22 cellular contexts compared by ENCODE assay signal in the genomic region with DNA sequence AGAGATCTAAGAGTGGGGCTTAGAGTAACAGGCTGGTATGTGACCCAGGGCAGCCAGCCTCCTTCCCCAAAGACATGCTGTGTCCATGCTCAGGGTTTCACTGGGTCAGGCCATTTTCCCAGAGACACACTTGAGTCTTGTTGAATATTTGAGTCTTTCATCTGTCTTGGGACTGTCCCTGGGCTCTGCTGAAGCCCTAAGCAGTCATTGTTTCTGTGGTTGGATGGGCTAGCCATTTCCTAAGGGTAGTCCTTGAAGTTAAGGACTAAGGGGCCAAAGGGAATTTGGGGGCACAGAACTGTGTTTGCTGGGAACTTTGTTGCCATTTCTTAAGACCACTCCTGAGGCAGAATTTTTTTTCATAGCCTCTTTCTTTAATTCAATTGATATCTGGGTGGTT.
DNase-seq lines count a peak whose midpoint lies in the region; ATAC-seq and FAIRE-seq lines count a peak whose summit lies in the region.
"Had no signal": no experiment of that assay in that cellular context is flagged by ENCODE, and none has a peak within 500 bp of the region (broad histone marks: within the 10 kb centered on the region; RNA-seq: fewer than 3 reads in every experiment).

No MANE protein-coding gene starts in this region.

- DNase-seq in activated naive CD4-positive, alpha-beta T cell treated with anti-CD3 and anti-CD28 coated beads, Interleukin-2, amount 50 U/mL, for 72 hours (ENCODE audit: low spot score in 2 of 2), result no peak
- no peak for DNase-seq in activated naive CD4-positive, alpha-beta T cell (lab: John Stamatoyannopoulos, UW)
- DNase-seq in T-cell, result no peak
- no peak for DNase-seq in immature natural killer cell
- no peak for DNase-seq in GM19239 (ENCODE audit: insufficient read length, low spot score)
- DNase-seq in SKM-1 (lab: John Stamatoyannopoulos, UW; ENCODE audit: unreplicated experiment), result no peak
- no peak for DNase-seq in HK-2 (ENCODE audit: unreplicated experiment)
- DNase-seq: activated naive CD4-positive, alpha-beta T cell treated with anti-CD3 and anti-CD28 coated beads, Interleukin-2, amount 50 U/mL, for 16 hours; glutamatergic neuron; GM23248; Kasumi-1; left ventricle myocardium superior; mucosa of descending colon; NCI-H1105; NCI-H524 treated with DMSO at 0.1 percent for 48 hours; nucleus accumbens; OCI-M1; SHP77; stimulated activated CD4-positive, alpha-beta T cell treated with anti-CD3 and anti-CD28 coated beads, Interleukin-12 subunit alpha, Interleukin-12 subunit beta, amount 100 ng/mL, for 4 hours; stimulated activated CD8-positive, alpha-beta memory T cell treated with anti-CD3 and anti-CD28 coated beads, Interleukin-4, amount 100 ng/mL, for 48 hours had no signal

- POLR2A ChIA-PET in T-cell (lab: Charles Lee), result interaction anchor here in 1 of 2 donors (0.5 kb wide), 1 partner anchor 102 kb away, joined by 6 read pairs; no protein-coding TSS in a partner anchor

- H3K4me1 Mint-ChIP-seq in T-cell, result peaks cover 50 to 72% (median 61%) of the 10 kb centered on the region in 3 donors
- H3K4me1 Mint-ChIP-seq in immature natural killer cell, result peaks cover 88% of the 10 kb centered on the region in 2 donors

- H3K9me3 Mint-ChIP-seq in activated naive CD4-positive, alpha-beta T cell treated with anti-CD3 and anti-CD28 coated beads, Interleukin-2, amount 50 U/mL, for 72 hours, result no peaks in the 10 kb centered on the region
- H3K9me3 Mint-ChIP-seq in T-cell, result no peaks in the 10 kb centered on the region
- no peaks in the 10 kb centered on the region for H3K9me3 Mint-ChIP-seq in immature natural killer cell

- peak overlapping the region; percentile 75 to 91 for H3K27ac Mint-ChIP-seq in activated naive CD4-positive, alpha-beta T cell treated with anti-CD3 and anti-CD28 coated beads, Interleukin-2, amount 50 U/mL, for 72 hours
- H3K27ac Mint-ChIP-seq in T-cell, result peak overlapping the region; percentile 96
- H3K27ac Mint-ChIP-seq in immature natural killer cell, result peak overlapping the region; percentile 96 to 99 (median 98)

- H3K36me3 Mint-ChIP-seq in activated naive CD4-positive, alpha-beta T cell treated with anti-CD3 and anti-CD28 coated beads, Interleukin-2, amount 50 U/mL, for 72 hours, result peaks cover 0 to 4% of the 10 kb centered on the region in 2 donors
- H3K36me3 Mint-ChIP-seq in T-cell (peaks cover 14% of the 10 kb centered on the region), immature natural killer cell (peaks cover 10 to 26% (median 15%) of the 10 kb centered on the region in 3 donors)

- ATAC-seq in activated naive CD4-positive, alpha-beta T cell treated with anti-CD3 and anti-CD28 coated beads, Interleukin-2, amount 50 U/mL, for 72 hours, result peak in 1 of 2 donors; percentile 88
- ATAC-seq in T-cell (replicated peaks in 1 of 4), result no peak
- ATAC-seq: mucosa of descending colon had no signal

- CTCF ChIA-PET in T-cell (lab: Charles Lee), result interaction anchor here in 1 of 2 donors (0.8 kb wide), 1 partner anchor 254 kb away, joined by 3 read pairs; no protein-coding TSS in a partner anchor

- no peaks in the 10 kb centered on the region for H3K27me3 Mint-ChIP-seq in T-cell
- peaks cover 0 to 7% (median 2%) of the 10 kb centered on the region in 3 donors for H3K27me3 Mint-ChIP-seq in immature natural killer cell (ENCODE audit: low read depth in 3 of 3)

- no peak for FAIRE-seq in GM19239 (lab: Jason Lieb, UNC)
- FAIRE-seq: colon had no signal

- H3K4me3 Mint-ChIP-seq in T-cell (no peak overlapping the region), immature natural killer cell (peak overlapping the region; percentile 51 to 91 (median 57))
- H3K4me3 Mint-ChIP-seq: T-helper 1 cell treated with Interleukin-12 subunit alpha and Interleukin-12 subunit beta and Interleukin-4 antibody, amounts not matched to agents 30 μg/mL and 1 μg/mL, for 36 hours had no signal

Comparison
In these comparisons a context has a peak if more than half of its experiments do, and no peak if none do; other contexts are left out.
1. H3K4me3 Mint-ChIP-seq: peak in immature natural killer cell (5 of 5); none in T-cell (0 of 3).
2. Peak in every context shown above with its lines, with median percentiles within 50 percentile points of each other: H3K27ac Mint-ChIP-seq.